23 cellular contexts compared by ENCODE assay signal in the genomic region with DNA sequence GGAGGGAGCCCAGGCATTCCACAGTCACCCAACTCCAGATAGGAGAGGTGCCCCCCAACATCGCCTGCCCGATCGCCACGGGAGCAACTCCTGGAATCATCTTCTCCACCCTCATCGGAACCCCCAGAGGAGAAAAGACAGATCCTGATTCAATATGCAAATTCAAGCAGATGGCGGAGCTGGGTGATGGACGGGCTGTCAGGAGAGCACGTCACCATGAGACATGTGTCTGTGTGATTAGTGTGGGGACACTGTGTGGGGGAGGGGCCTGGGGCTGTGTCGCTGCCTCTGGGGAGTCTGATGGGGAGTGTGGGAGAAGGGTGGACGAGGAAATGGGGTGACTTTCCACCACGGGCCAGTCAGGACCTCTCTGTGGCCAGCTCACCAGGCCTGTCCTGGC.
"Had no signal": no experiment of that assay in that cellular context is flagged by ENCODE, and none has a peak within 500 bp of the region (broad histone marks: within the 10 kb centered on the region; RNA-seq: fewer than 3 reads in every experiment).

No MANE protein-coding gene starts in this region.

- H3K36me3 ChIP-seq: ascending aorta, neutrophil, ovary, right atrium auricular region, thyroid gland had no signal

- H3K4me3 ChIP-seq: ascending aorta, hepatocyte, lung, ovary, psoas muscle, right atrium auricular region, thyroid gland had no signal

- H3K27ac Mint-ChIP-seq: activated CD8-positive, alpha-beta memory T cell treated with anti-CD3 and anti-CD28 coated beads, Interleukin-2, amount 10 ng/mL, durations not matched to agents 7 days and 5 days; activated CD8-positive, alpha-beta T cell treated with anti-CD3 and anti-CD28 coated beads for 36 hours; activated naive CD4-positive, alpha-beta T cell treated with anti-CD3 and anti-CD28 coated beads, Interleukin-2, amount 50 U/mL, for 72 hours; naive thymus-derived CD8-positive, alpha-beta T cell; stimulated activated naive CD8-positive, alpha-beta T cell treated with anti-CD3 and anti-CD28 coated beads, Interleukin-15, Interleukin-2, amounts not matched to agents 100 ng/mL and 50 ng/mL, for 24 hours had no signal

- ATAC-seq: activated CD8-positive, alpha-beta memory T cell treated with anti-CD3 and anti-CD28 coated beads, Interleukin-2, amount 10 ng/mL, durations not matched to agents 7 days and 5 days; activated CD8-positive, alpha-beta T cell treated with anti-CD3 and anti-CD28 coated beads for 36 hours; activated naive CD4-positive, alpha-beta T cell treated with anti-CD3 and anti-CD28 coated beads, Interleukin-2, amount 50 U/mL, for 72 hours; foreskin keratinocyte; left lobe of liver; naive thymus-derived CD8-positive, alpha-beta T cell; psoas muscle; T-helper 17 cell had no signal

- H3K27me3 ChIP-seq: ascending aorta, ovary, right atrium auricular region, thyroid gland had no signal

- H3K4me1 ChIP-seq: ascending aorta, foreskin keratinocyte, psoas muscle, right atrium auricular region, thyroid gland had no signal

- H3K9me3 ChIP-seq: ascending aorta, neutrophil, ovary, psoas muscle, right atrium auricular region, thyroid gland had no signal

- DNase-seq: activated CD4-positive, alpha-beta T cell treated with anti-CD3 and anti-CD28 coated beads for 4 hours; activated CD4-positive, CD25-positive, alpha-beta regulatory T cell; activated CD8-positive, alpha-beta memory T cell treated with anti-CD3 and anti-CD28 coated beads, Interleukin-2, amount 10 ng/mL, durations not matched to agents 7 days and 5 days; activated CD8-positive, alpha-beta T cell treated with anti-CD3 and anti-CD28 coated beads for 36 hours; central memory CD4-positive, alpha-beta T cell; effector memory CD4-positive, alpha-beta T cell; foreskin keratinocyte; immature natural killer cell; naive thymus-derived CD8-positive, alpha-beta T cell; ovary; psoas muscle; stimulated activated CD4-positive, alpha-beta T cell treated with anti-CD3 and anti-CD28 coated beads, Interleukin-4, amount 100 ng/mL, for 4 hours; substantia nigra; T-helper 17 cell; thyroid gland had no signal

- H3K4me3 Mint-ChIP-seq: activated CD8-positive, alpha-beta memory T cell treated with anti-CD3 and anti-CD28 coated beads, Interleukin-2, amount 10 ng/mL, durations not matched to agents 7 days and 5 days; activated CD8-positive, alpha-beta T cell treated with anti-CD3 and anti-CD28 coated beads for 36 hours; immature natural killer cell; naive thymus-derived CD8-positive, alpha-beta T cell; stimulated activated naive CD8-positive, alpha-beta T cell treated with anti-CD3 and anti-CD28 coated beads, Interleukin-15, Interleukin-2, amounts not matched to agents 100 ng/mL and 50 ng/mL, for 24 hours; T-helper 17 cell had no signal

- H3K9me3 Mint-ChIP-seq: activated CD8-positive, alpha-beta T cell treated with anti-CD3 and anti-CD28 coated beads for 36 hours; activated naive CD4-positive, alpha-beta T cell treated with anti-CD3 and anti-CD28 coated beads, Interleukin-2, amount 50 U/mL, for 72 hours; immature natural killer cell; naive thymus-derived CD8-positive, alpha-beta T cell; stimulated activated naive CD8-positive, alpha-beta T cell treated with anti-CD3 and anti-CD28 coated beads, Interleukin-15, Interleukin-2, amounts not matched to agents 100 ng/mL and 50 ng/mL, for 24 hours had no signal

- H3K36me3 Mint-ChIP-seq: activated CD8-positive, alpha-beta memory T cell treated with anti-CD3 and anti-CD28 coated beads, Interleukin-2, amount 10 ng/mL, durations not matched to agents 7 days and 5 days; activated naive CD4-positive, alpha-beta T cell treated with anti-CD3 and anti-CD28 coated beads, Interleukin-2, amount 50 U/mL, for 72 hours; immature natural killer cell; naive thymus-derived CD8-positive, alpha-beta T cell had no signal

- H3K27ac ChIP-seq: ascending aorta, foreskin keratinocyte, hepatocyte, neutrophil, ovary, psoas muscle, right atrium auricular region, thyroid gland had no signal

- H3K4me1 Mint-ChIP-seq: activated CD8-positive, alpha-beta memory T cell treated with anti-CD3 and anti-CD28 coated beads, Interleukin-2, amount 10 ng/mL, durations not matched to agents 7 days and 5 days; immature natural killer cell had no signal
